In the genomic region with DNA sequence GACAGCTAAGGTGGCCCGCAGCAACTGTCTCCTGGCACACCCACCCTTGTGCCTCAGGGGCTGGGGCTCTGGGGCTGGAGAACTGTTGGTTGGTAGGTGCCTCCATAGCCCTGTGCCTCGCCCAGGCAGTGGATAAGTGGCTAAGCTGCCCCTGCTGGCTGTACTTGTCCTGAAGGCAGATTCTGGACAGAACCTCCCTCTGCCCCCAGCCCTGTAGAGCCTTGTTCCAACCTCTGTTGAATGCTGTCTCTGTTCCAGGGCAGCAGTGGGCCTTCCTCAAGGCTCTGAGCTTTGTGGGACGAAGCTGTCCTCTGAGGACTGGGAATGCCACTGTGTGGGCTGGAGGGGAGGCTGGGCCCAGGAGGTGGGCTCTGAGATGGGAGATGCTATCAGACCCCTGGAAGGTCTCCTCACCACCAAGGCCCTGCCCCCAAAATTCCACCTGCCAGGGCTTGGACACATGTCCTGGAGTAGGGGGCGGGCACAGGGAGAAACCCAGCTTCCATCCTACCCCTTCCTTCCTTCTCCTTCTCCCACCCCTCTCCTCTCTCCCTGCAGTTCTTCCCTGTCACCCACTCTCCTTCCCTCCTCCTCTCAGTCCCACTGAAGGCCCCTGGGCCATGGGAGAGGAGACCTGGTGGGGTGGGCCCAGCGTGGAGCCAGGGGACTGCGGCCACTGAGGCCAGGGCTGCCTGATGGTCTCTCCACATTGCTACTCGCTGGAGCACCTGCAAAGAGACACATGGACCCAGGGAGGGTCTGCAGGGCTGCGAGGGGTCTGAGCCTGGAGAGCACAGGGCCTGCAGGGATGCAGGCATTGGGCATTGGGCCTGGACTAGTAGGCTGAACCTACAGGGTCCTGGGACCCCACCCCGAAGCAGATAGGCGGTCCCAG, we compare ENCODE assay signal across 9 cellular contexts. TPM values are rescaled to one million over a fixed set of nuclear protein-coding genes. Genes with fewer than 3 reads are reported as not detected.
A peak's percentile ranks its signal among the peaks of the same experiment; 100 is the strongest.
DNase-seq lines count a peak whose midpoint lies in the region; ATAC-seq, FAIRE-seq and TF ChIP-seq lines count a peak whose summit lies in the region.
"Had no signal": no experiment of that assay in that cellular context is flagged by ENCODE, and none has a peak within 500 bp of the region (broad histone marks: within the 10 kb centered on the region; RNA-seq: fewer than 3 reads in every experiment).

No MANE protein-coding gene starts in this region.

- peak; percentile 6 to 25 for ATAC-seq in activated CD4-positive, CD25-positive, alpha-beta regulatory T cell treated with anti-CD3 and anti-CD28 coated beads, Interleukin-2, amount 50 U/mL, for 24 hours
- peak in 1 of 4 experiments; percentile 28 for ATAC-seq in T-cell (replicated peaks in 1 of 4)
- ATAC-seq in GM19023 (IDR thresholded peaks at IDR 0.05; ENCODE audit: unreplicated experiment), result no peak

- peaks cover 6% of the 10 kb centered on the region for H3K27me3 ChIP-seq in thyroid gland

- H3K4me3 ChIP-seq in kidney (ENCODE audit: low read length in 2 of 2), result no peak overlapping the region
- no peak overlapping the region for H3K4me3 ChIP-seq in thyroid gland (replicated peaks in 1 of 3)

- H3K27ac ChIP-seq in kidney (ENCODE audit: low read depth in 2 of 2, low read length in 2 of 2) (peak overlapping the region in 1 of 2 donors; percentile 13), thyroid gland (peak overlapping the region; percentile 15 to 74 (median 73))

- DNase-seq in activated CD4-positive, CD25-positive, alpha-beta regulatory T cell (lab: John Stamatoyannopoulos, UW), result no peak
- DNase-seq in T-cell, result peak in 1 of 34 experiments; percentile 2
- DNase-seq in kidney, result peak; percentile 72
- no peak for DNase-seq in thyroid gland
- no peak for DNase-seq in endothelial cell (ENCODE audit: low spot score)
- no peak for DNase-seq in NK-92 treated with Interleukin-12 subunit alpha and Interleukin-12 subunit beta, amount 100 ng/mL, for 24 hours (lab: John Stamatoyannopoulos, UW)

- 88 to 94% methylated on average over 6 to 8 of the region's 10 CpGs for WGBS in thyroid gland, 2 donors

- intact Hi-C loops in kidney (cut with DNase I), result no loop called here
- intact Hi-C loops in thyroid gland (cut with DNase I), result no loop called here

- H3K4me1 ChIP-seq in kidney (ENCODE audit: control insufficient read depth in 1 of 2, insufficient read depth in 1 of 2, low read depth in 1 of 2, low read length in 2 of 2), result peaks cover 0 to 9% of the 10 kb centered on the region in 2 donors
- peaks cover 14 to 27% of the 10 kb centered on the region in 2 donors for H3K4me1 ChIP-seq in thyroid gland

- H3K27me3 Mint-ChIP-seq in T-cell, result peaks cover 19 to 35% of the 10 kb centered on the region in 2 donors
- peaks cover 15% of the 10 kb centered on the region for H3K27me3 Mint-ChIP-seq in endothelial cell (ENCODE audit: unreplicated experiment)

- H3K4me3 Mint-ChIP-seq in T-cell, result peak overlapping the region in 1 of 3 donors; percentile 81
- H3K4me3 Mint-ChIP-seq in endothelial cell (ENCODE audit: unreplicated experiment), result no peak overlapping the region

- H3K9me3 Mint-ChIP-seq in T-cell (no peaks in the 10 kb centered on the region), endothelial cell (ENCODE audit: unreplicated experiment) (peaks cover 4% of the 10 kb centered on the region)

- POLR2A ChIA-PET in T-cell (lab: Charles Lee), result no interaction called here

- no peaks in the 10 kb centered on the region for H3K9me3 ChIP-seq in kidney (ENCODE audit: control insufficient read depth in 1 of 2, low read length in 2 of 2)
- H3K9me3 ChIP-seq in thyroid gland, result no peaks in the 10 kb centered on the region

- H3K36me3 Mint-ChIP-seq in T-cell, result no peaks in the 10 kb centered on the region
- H3K36me3 Mint-ChIP-seq in endothelial cell (ENCODE audit: low read depth, unreplicated experiment), result peaks cover 20% of the 10 kb centered on the region

- H3K9ac ChIP-seq in kidney (ENCODE audit: low read length in 2 of 2), result no peak overlapping the region

- FAIRE-seq in kidney (lab: Jason Lieb, UNC), result no peak

- peaks cover 43 to 71% (median 62%) of the 10 kb centered on the region in 3 donors for H3K4me1 Mint-ChIP-seq in T-cell
- H3K4me1 Mint-ChIP-seq in endothelial cell (ENCODE audit: unreplicated experiment), result peaks cover 6% of the 10 kb centered on the region

- TF ChIP-seq POLR2A in thyroid gland (IDR thresholded peaks at IDR 0.05), result no peak

- no peak for TF ChIP-seq CTCF in kidney (IDR thresholded peaks at IDR 0.05; ENCODE audit: borderline replicate concordance, extremely low read depth, insufficient read depth)
- TF ChIP-seq CTCF in thyroid gland (IDR thresholded peaks at IDR 0.05), result no peak
- TF ChIP-seq CTCF in endothelial cell (IDR thresholded peaks at IDR 0.05; ENCODE audit: unreplicated experiment), result no peak

- CTCF ChIA-PET in T-cell (lab: Charles Lee), result interaction anchor here in 1 of 2 donors (0.8 kb wide), 1 partner anchor 8 kb away, joined by 3 read pairs; no protein-coding TSS in a partner anchor

- H3K36me3 ChIP-seq in kidney (ENCODE audit: control insufficient read depth in 1 of 2, insufficient read depth in 2 of 2, low read length in 2 of 2), result no peaks in the 10 kb centered on the region
- no peaks in the 10 kb centered on the region for H3K36me3 ChIP-seq in thyroid gland

- peak overlapping the region; percentile 48 to 73 for H3K27ac Mint-ChIP-seq in T-cell
- H3K27ac Mint-ChIP-seq in endothelial cell (ENCODE audit: unreplicated experiment), result no peak overlapping the region

RNA-seq across cellular contexts. Expression of a gene that starts 1.7 kb away (rescaled TPM):
- total RNA-seq in T-cell (1 to 10 TPM; 1.3 to 6.8 (median 5.2) TPM), kidney (1.6 TPM), thyroid gland (1 to 10 TPM in 2 of 4 donors, under 1 TPM in 2; 0.49 to 2.3 (median 1.1) TPM), endothelial cell (ENCODE audit: unreplicated experiment) (not detected)
- polyA plus RNA-seq in kidney (ENCODE audit: insufficient read depth, low read depth, low replicate concordance), result 0.49 TPM
- total RNA-seq: glomerular endothelial cell had no signal

RNA-seq across cellular contexts. Expression of a gene that starts 9.1 kb away (rescaled TPM):
- 1 to 10 TPM in 4 of 5 donors, under 1 TPM in 1; 0.26 to 1.4 (median 1.3) TPM for total RNA-seq in T-cell
- 0.13 TPM for total RNA-seq in kidney
- not detected for polyA plus RNA-seq in kidney (ENCODE audit: insufficient read depth, low read depth, low replicate concordance)
- under 1 TPM in 1 of 4 donors, not detected in 3; 0.13 TPM for total RNA-seq in thyroid gland
- not detected for total RNA-seq in endothelial cell (ENCODE audit: unreplicated experiment)
- total RNA-seq: glomerular endothelial cell had no signal

RNA-seq across cellular contexts. Expression of a gene that starts 51.4 kb away (rescaled TPM):
- total RNA-seq in T-cell (1 to 10 TPM in 2 of 5 donors, under 1 TPM in 1, not detected in 2; 0.26 to 1.6 (median 1.4) TPM), kidney (0.76 TPM), thyroid gland (1 to 10 TPM in 2 of 4 donors, under 1 TPM in 1, not detected in 1; 0.78 to 5.7 (median 1.1) TPM), endothelial cell (ENCODE audit: unreplicated experiment) (0.33 TPM)
- polyA plus RNA-seq in kidney (ENCODE audit: insufficient read depth, low read depth, low replicate concordance), result 2.8 TPM
